In the genomic region with DNA sequence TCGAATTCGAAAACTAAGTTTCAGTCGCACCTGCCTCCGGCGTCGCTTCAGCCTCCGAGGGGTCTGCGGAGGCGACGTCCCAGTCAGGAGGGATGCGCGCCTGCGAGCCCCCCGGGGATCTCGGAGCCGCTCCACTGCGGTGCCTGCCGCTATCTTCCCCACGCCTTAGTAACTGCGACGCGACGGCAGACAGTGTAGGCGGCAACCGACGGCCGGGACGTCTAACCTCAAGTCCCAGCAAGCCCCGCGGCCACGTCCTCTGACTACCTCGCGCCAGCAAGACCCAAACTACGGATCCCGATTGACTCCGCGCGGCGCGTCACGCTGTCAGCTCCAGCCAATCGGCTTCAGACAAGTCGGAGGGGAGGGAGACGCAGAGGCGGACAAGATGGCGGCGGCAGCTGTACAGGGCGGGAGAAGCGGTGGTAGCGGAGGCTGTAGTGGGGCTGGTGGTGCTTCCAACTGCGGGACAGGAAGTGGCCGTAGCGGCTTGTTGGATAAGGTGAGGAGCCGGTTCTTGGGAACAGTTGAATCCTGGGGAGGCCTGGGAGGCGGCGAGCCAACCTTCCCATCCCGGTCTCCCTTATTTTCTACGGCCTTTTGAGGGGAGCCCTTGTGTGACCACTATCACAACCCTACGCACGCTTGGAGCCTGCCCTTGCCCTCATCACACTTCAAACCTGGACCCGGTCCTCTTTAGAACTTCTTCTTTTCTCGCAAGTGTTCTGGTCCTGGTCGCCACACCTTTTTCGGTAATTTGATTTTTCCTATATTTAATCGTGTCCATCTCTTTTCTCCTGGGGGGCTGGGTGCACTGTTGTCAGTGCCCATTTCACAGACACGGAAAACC, we compare ENCODE assay signal across 8 cellular contexts. TPM values are rescaled to one million over a fixed set of nuclear protein-coding genes. Genes with fewer than 3 reads are reported as not detected.
DNase-seq lines count a peak whose midpoint lies in the region; ATAC-seq, FAIRE-seq and TF ChIP-seq lines count a peak whose summit lies in the region.

Gene SPCS2 (plus strand): TSS at position 369 of the 850 bp plus-strand sequence. CDS start 20 bp downstream, at position 389.
A gene with protein sequence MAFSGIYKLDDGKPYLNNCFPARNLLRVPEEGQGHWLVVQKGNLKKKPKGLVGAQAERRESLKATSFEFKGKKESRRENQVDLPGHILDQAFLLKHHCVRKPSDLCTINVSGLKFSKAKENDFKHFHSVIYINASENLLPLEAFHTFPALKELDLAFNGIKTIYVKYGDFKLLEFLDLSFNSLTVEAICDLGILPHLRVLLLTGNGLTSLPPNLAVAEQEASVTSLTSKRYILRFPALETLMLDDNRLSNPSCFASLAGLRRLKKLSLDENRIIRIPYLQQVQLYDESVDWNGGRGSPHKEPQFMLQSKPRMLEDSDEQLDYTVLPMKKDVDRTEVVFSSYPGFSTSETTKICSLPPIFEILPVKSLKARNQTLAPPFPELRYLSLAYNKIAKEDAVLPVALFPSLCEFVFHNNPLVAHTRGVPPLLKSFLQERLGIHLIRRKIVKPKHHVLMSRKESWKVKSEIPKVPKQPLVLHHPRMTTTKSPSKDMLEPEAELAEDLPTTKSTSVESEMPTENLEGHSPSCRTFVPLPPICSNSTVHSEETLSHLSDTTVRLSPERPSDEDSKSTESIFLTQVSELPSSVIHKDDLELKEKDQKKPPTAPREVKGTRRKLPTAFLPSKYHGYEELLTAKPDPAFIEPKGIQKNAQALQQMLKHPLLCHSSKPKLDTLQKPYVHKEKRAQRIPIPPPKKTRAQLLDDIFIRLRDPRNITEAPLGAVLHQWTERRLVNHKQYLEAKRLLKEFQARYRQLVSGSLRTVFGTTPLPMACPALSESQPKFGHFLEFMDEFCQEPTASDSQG (minus strand): TSS at position 194 of the 850 bp plus-strand sequence. CDS start 8,213 bp downstream, outside the sequence.

- no peak for FAIRE-seq in D721Med (lab: Jason Lieb, UNC)

- CTCF ChIA-PET in OCI-LY7 (lab: Charles Lee; ENCODE audit: unreplicated experiment): interaction anchor here (0.6 kb wide), 2 partner anchors 39 to 93 kb away, joined by 3 to 16 read pairs; no protein-coding TSS in a partner anchor

- peak within 1 kb of the TSS; percentile 74 for H3K27ac ChIP-seq in OCI-LY7 (ENCODE audit: low read depth, low read length, poor library complexity, severe bottlenecking)

- no peaks in the 10 kb centered on the region for H3K27me3 ChIP-seq in mononuclear cell (ENCODE audit: insufficient read depth, low read length)

- intact Hi-C loops in OCI-LY7 (cut with micrococcal nuclease; ENCODE audit: unreplicated experiment): loop anchor here (1.0 kb wide), 1 partner anchor 39 kb away; the partner anchor contains the start of gene NEU3

- no peak for TF ChIP-seq CTCF in D721Med (IDR thresholded peaks at IDR 0.05; ENCODE audit: insufficient read depth, missing control alignments)
- no peak for TF ChIP-seq CTCF in OCI-LY7 (conservative IDR thresholded peaks at IDR 0.05; ENCODE audit: low read length)
- no peak for TF ChIP-seq CTCF in epithelial cell of esophagus (IDR thresholded peaks at IDR 0.05; ENCODE audit: insufficient read depth, low read depth, low read length, missing control alignments)

- H3K9me3 ChIP-seq in OCI-LY7 (ENCODE audit: low read length): no peaks in the 10 kb centered on the region
- no peaks in the 10 kb centered on the region for H3K9me3 ChIP-seq in mononuclear cell (ENCODE audit: low read depth, low read length)

- H3K4me1 ChIP-seq in OCI-LY7 (ENCODE audit: insufficient read depth, low read length, poor library complexity, severe bottlenecking) (peaks cover 42% of the 10 kb centered on the region), mononuclear cell (ENCODE audit: insufficient read depth, low read length) (peaks cover 43% of the 10 kb centered on the region)

- DNase-seq in D721Med (ENCODE audit: insufficient read length, low spot score) (peak; percentile 82), HuH-7.5 (ENCODE audit: low spot score) (peak; percentile 83), OCI-LY7 (ENCODE audit: low spot score) (peak; percentile 99), activated T-cell treated with anti-CD3 and anti-CD28 coated beads for 4 hours (peak; percentile 95), epithelial cell of esophagus (ENCODE audit: low read depth) (peak; percentile 100)
- DNase-seq in stimulated activated CD8-positive, alpha-beta memory T cell treated with anti-CD3 and anti-CD28 coated beads, Interleukin-4, amount 100 ng/mL, for 1 hour (ENCODE audit: low read depth in 2 of 2, low spot score in 1 of 2): peak; percentile 86 to 97

- peaks cover 52% of the 10 kb centered on the region for H3K36me3 ChIP-seq in OCI-LY7 (ENCODE audit: insufficient read depth, low read length)

- H3K4me3 ChIP-seq in OCI-LY7 (ENCODE audit: low read depth, low read length, poor library complexity, severe bottlenecking) (peak within 1 kb of the TSS; percentile 91), epithelial cell of esophagus (ENCODE audit: low read length) (peak within 1 kb of the TSS; percentile 99), mononuclear cell (ENCODE audit: low read length) (peak within 1 kb of the TSS; percentile 78)

- H3K4me2 ChIP-seq in OCI-LY7 (ENCODE audit: low read length): peak within 1 kb of the TSS; percentile 92

- TSS peak; percentile 73 for BruUV-seq in OCI-LY7 (replicated peaks; lab: Mats Ljungman, UMichigan)

- peaks cover 14% of the 10 kb centered on the region for H4K20me1 ChIP-seq in OCI-LY7 (ENCODE audit: insufficient read depth, low read length)

- peak; percentile 85 for ATAC-seq in GM21526 (IDR thresholded peaks at IDR 0.05; ENCODE audit: low FRiP score, unreplicated experiment)

- peak within 1 kb of the TSS; percentile 90 for H2AFZ ChIP-seq in OCI-LY7 (ENCODE audit: low read length)

- H3K79me2 ChIP-seq in OCI-LY7 (ENCODE audit: insufficient read depth, low read depth, low read length): peaks cover 66% of the 10 kb centered on the region

- POLR2A ChIA-PET in OCI-LY7 (lab: Charles Lee): interaction anchor here (0.6 to 3.5 kb wide), 4 partner anchors 10 to 430 kb away, joined by 3 to 15 read pairs (median 5); partner anchors contain the start of gene NEU3

- H3K9me2 ChIP-seq in OCI-LY7 (ENCODE audit: insufficient read depth, low read length): no peaks in the 10 kb centered on the region

RNA-seq across cellular contexts. Expression of gene SPCS2, which starts in this region (rescaled TPM):
- total RNA-seq in OCI-LY7 (2014; rRNA removed; shearing (Covaris generic)): 38.3 and 39.6 TPM in 2 replicates
- total RNA-seq in OCI-LY7 (2022) (168 and 212 TPM in 2 replicates), mononuclear cell (33.9 TPM)

RNA-seq across cellular contexts. Expression of the second gene that starts in this region (rescaled TPM):
- 19.0 and 20.3 TPM in 2 replicates for total RNA-seq in OCI-LY7 (2014; rRNA removed; shearing (Covaris generic))
- total RNA-seq in OCI-LY7 (2022) (29.1 and 29.2 TPM in 2 replicates), mononuclear cell (6.4 TPM)

Comparison
In these comparisons a context has a peak if more than half of its experiments do, and no peak if none do; other contexts are left out.
1. Peak in every context shown above with its lines: DNase-seq, ATAC-seq, H3K4me3 ChIP-seq and H3K27ac ChIP-seq.